22 cellular contexts compared by ENCODE assay signal in the genomic region with DNA sequence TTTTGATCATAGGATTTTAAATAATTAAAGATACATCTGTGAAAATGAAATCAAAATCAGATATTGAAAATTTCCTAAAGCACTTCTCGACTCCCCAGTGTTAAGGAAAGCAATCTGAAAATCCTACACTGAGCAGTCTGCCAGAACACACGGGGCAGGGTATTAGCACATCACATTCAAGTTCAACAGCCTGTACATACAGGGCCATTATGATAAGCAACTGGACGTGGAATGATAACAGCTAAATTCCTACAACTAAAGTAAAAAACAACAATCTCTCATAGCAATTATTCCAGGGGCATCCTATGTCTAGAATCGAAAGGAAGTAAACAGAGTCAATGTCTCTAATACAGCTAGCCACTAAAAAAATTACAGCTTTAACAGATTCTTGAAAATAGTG. TPM values are rescaled to one million over a fixed set of nuclear protein-coding genes. Genes with fewer than 3 reads are reported as not detected.
DNase-seq lines count a peak whose midpoint lies in the region; ATAC-seq and TF ChIP-seq lines count a peak whose summit lies in the region.
"Had no signal": no experiment of that assay in that cellular context is flagged by ENCODE, and none has a peak within 500 bp of the region (broad histone marks: within the 10 kb centered on the region; RNA-seq: fewer than 3 reads in every experiment).

No MANE protein-coding gene starts in this region.

- H3K27ac Mint-ChIP-seq in brain = peak overlapping the region in 2 of 5 experiments; percentile 27 to 70
- no peak overlapping the region for H3K27ac Mint-ChIP-seq in progenitor cell of endocrine pancreas
- H3K27ac Mint-ChIP-seq: CD4-positive, alpha-beta T cell had no signal

- H3K4me1 Mint-ChIP-seq in brain (peaks cover 43% of the 10 kb centered on the region), progenitor cell of endocrine pancreas (ENCODE audit: low read depth) (peaks cover 5% of the 10 kb centered on the region)

- H3K4me3 ChIP-seq in cardiac muscle cell (no peak overlapping the region), fibroblast of villous mesenchyme (ENCODE audit: low read depth, low read length) (no peak overlapping the region), thoracic aorta (peak overlapping the region; percentile 35)

- H3K9me3 ChIP-seq in cardiac muscle cell (ENCODE audit: low read depth) = no peaks in the 10 kb centered on the region
- no peaks in the 10 kb centered on the region for H3K9me3 ChIP-seq in thoracic aorta
- H3K9me3 ChIP-seq: Caco-2 had no signal

- peaks cover 10% of the 10 kb centered on the region for H3K36me3 Mint-ChIP-seq in brain
- peaks cover under 1% of the 10 kb centered on the region for H3K36me3 Mint-ChIP-seq in progenitor cell of endocrine pancreas (ENCODE audit: insufficient read depth)

- intact Hi-C loops in Right ventricle myocardium superior (cut with DNase I) = no loop called here

- peaks cover 0 to under 1% (median under 1%) of the 10 kb centered on the region in 5 experiments for H3K9me3 Mint-ChIP-seq in brain
- peaks cover under 1% of the 10 kb centered on the region for H3K9me3 Mint-ChIP-seq in progenitor cell of endocrine pancreas (ENCODE audit: low read depth)
- H3K9me3 Mint-ChIP-seq: CD4-positive, alpha-beta T cell had no signal

- H3K27me3 Mint-ChIP-seq in brain (no peaks in the 10 kb centered on the region), progenitor cell of endocrine pancreas (no peaks in the 10 kb centered on the region)
- H3K27me3 Mint-ChIP-seq: CD4-positive, alpha-beta T cell had no signal

- H3K4me1 ChIP-seq in cardiac muscle cell (ENCODE audit: low read depth) = peaks cover 31% of the 10 kb centered on the region
- peaks cover 0 to 40% of the 10 kb centered on the region in 2 donors for H3K4me1 ChIP-seq in thoracic aorta (ENCODE audit: control insufficient read depth in 1 of 2, low read depth in 2 of 2)
- H3K4me1 ChIP-seq: Caco-2 had no signal

- H3K27me3 ChIP-seq in cardiac muscle cell (no peaks in the 10 kb centered on the region), thoracic aorta (replicated peaks; ENCODE audit: insufficient read depth) (no peaks in the 10 kb centered on the region)

- H3K27ac ChIP-seq in cardiac muscle cell = peak overlapping the region; percentile 90
- H3K27ac ChIP-seq in thoracic aorta = peak overlapping the region; percentile 33 to 51
- H3K27ac ChIP-seq: RWPE1 had no signal

- TF ChIP-seq CTCF in cardiac muscle cell (IDR thresholded peaks at IDR 0.05; ENCODE audit: low read depth, low read length) = no peak
- no peak for TF ChIP-seq CTCF in brain (conservative IDR thresholded peaks at IDR 0.05)
- TF ChIP-seq CTCF in fibroblast of villous mesenchyme (IDR thresholded peaks at IDR 0.05; ENCODE audit: insufficient read depth, low read depth, low read length) = no peak
- TF ChIP-seq CTCF in thoracic aorta (IDR thresholded peaks at IDR 0.05) = no peak
- no peak for TF ChIP-seq CTCF in progenitor cell of endocrine pancreas (IDR thresholded peaks at IDR 0.05; ENCODE audit: unreplicated experiment)

- peak overlapping the region in 3 of 5 experiments; percentile 6 to 68 (median 34) for H3K4me3 Mint-ChIP-seq in brain
- no peak overlapping the region for H3K4me3 Mint-ChIP-seq in progenitor cell of endocrine pancreas (ENCODE audit: low read depth)
- H3K4me3 Mint-ChIP-seq: CD4-positive, alpha-beta T cell had no signal

- DNase-seq in cardiac muscle cell (ENCODE audit: low read depth in 1 of 2, low spot score in 1 of 2) = peak; percentile 41 to 59
- DNase-seq in Right ventricle myocardium superior = no peak
- DNase-seq in fibroblast of villous mesenchyme (ENCODE audit: low read depth) = peak; percentile 48
- DNase-seq in thoracic aorta (ENCODE audit: low spot score) = no peak
- no peak for DNase-seq in progenitor cell of endocrine pancreas (ENCODE audit: low spot score, unreplicated experiment)
- DNase-seq in NCI-H510A treated with DMSO at 0.1 percent for 48 hours (lab: John Stamatoyannopoulos, UW) = no peak
- DNase-seq: 8988T; Caco-2; CD4-positive, alpha-beta T cell; GOT3; KBM-7; MV-4-11; NCI-H187; NCI-H2107; NCI-H2227 treated with DMSO at 0.1 percent for 48 hours; NCI-H524; NCI-H82; PC-3 had no signal

- ATAC-seq in Right ventricle myocardium superior (ENCODE audit: poor library complexity) (no peak), thoracic aorta (ENCODE audit: insufficient number of reproducible peaks, low FRiP score, low read depth) (no peak), GM18907 (IDR thresholded peaks at IDR 0.05; ENCODE audit: unreplicated experiment) (no peak)
- ATAC-seq: HCT116, PC-3 had no signal

- no peaks in the 10 kb centered on the region for H3K36me3 ChIP-seq in cardiac muscle cell
- no peaks in the 10 kb centered on the region for H3K36me3 ChIP-seq in thoracic aorta

RNA-seq across cellular contexts. Expression of gene TRDMT1, which starts 31.7 kb away (rescaled TPM):
- total RNA-seq in cardiac muscle cell = 5.7 and 10.1 TPM in 2 replicates
- 3.9 and 7.9 TPM in 2 replicates for polyA plus RNA-seq in cardiac muscle cell
- 4.5 TPM for total RNA-seq in Right ventricle myocardium superior
- polyA plus RNA-seq in brain (ENCODE audit: insufficient read depth, low read depth, low replicate concordance) = 3.0 TPM
- 6.0 and 6.1 TPM in 2 replicates for total RNA-seq in fibroblast of villous mesenchyme
- 10 to 100 TPM; 12.3 to 21.0 TPM for total RNA-seq in thoracic aorta
- 10.4 and 14.3 TPM in 2 replicates for total RNA-seq in progenitor cell of endocrine pancreas

RNA-seq across cellular contexts. Expression of gene CUBN, which starts 40.2 kb away (rescaled TPM):
- total RNA-seq in cardiac muscle cell (1.7 and 2.7 TPM in 2 replicates), Right ventricle myocardium superior (0.22 TPM), fibroblast of villous mesenchyme (0.64 and 0.86 TPM in 2 replicates), thoracic aorta (1 to 10 TPM; 4.1 to 4.6 TPM), progenitor cell of endocrine pancreas (0.98 and 1.5 TPM in 2 replicates)
- polyA plus RNA-seq in cardiac muscle cell (0.79 and 1.4 TPM in 2 replicates), brain (ENCODE audit: insufficient read depth, low read depth, low replicate concordance) (0.27 TPM)

RNA-seq across cellular contexts. Expression of gene VIM, which starts 58.2 kb away (rescaled TPM):
- total RNA-seq in cardiac muscle cell (904 and 1,157 TPM in 2 replicates), Right ventricle myocardium superior (364 TPM), fibroblast of villous mesenchyme (4,579 and 6,589 TPM in 2 replicates), thoracic aorta (1,000 to 10,000 TPM; 5,884 to 8,033 TPM), progenitor cell of endocrine pancreas (172 and 261 TPM in 2 replicates)
- polyA plus RNA-seq in cardiac muscle cell (258 and 383 TPM in 2 replicates), brain (ENCODE audit: insufficient read depth, low read depth, low replicate concordance) (290 TPM)

Comparison
In these comparisons a context has a peak if more than half of its experiments do, and no peak if none do; other contexts are left out.
1. DNase-seq: peak in cardiac muscle cell (2 of 2) and fibroblast of villous mesenchyme (single experiment); none in Right ventricle myocardium superior (single experiment), thoracic aorta (single experiment), progenitor cell of endocrine pancreas (single experiment) and NCI-H510A treated with DMSO at 0.1 percent for 48 hours (single experiment).